12 cellular contexts compared by ENCODE assay signal in genomic region chr7:106891545-106892410, GRCh38.
DNase-seq lines count a peak whose midpoint lies in the region; ATAC-seq and TF ChIP-seq lines count a peak whose summit lies in the region.
"Had no signal": no experiment of that assay in that cellular context is flagged by ENCODE, and none has a peak within 500 bp of the region (broad histone marks: within the 10 kb centered on the region; RNA-seq: fewer than 3 reads in every experiment).

No MANE protein-coding gene starts in this region.

- H3K4me2 ChIP-seq in MM.1S (ENCODE audit: low read depth, low read length) = no peak overlapping the region

- no peaks in the 10 kb centered on the region for H4K20me1 ChIP-seq in MM.1S (ENCODE audit: insufficient read depth, low read length)

- H3F3A ChIP-seq in MM.1S (ENCODE audit: insufficient read depth, low read length) = peaks cover 25% of the 10 kb centered on the region

- peak overlapping the region; percentile 16; the same call in 1 of the 2 replicates for H3K27ac ChIP-seq in MM.1S (ENCODE audit: low read length)
- no peak overlapping the region for H3K27ac ChIP-seq in brain microvascular endothelial cell
- H3K27ac ChIP-seq: breast epithelium had no signal

- H3K4me3 ChIP-seq in MM.1S (ENCODE audit: low read length) (no peak overlapping the region), brain microvascular endothelial cell (ENCODE audit: low read depth, low read length) (no peak overlapping the region)
- H3K4me3 ChIP-seq: breast epithelium had no signal

- H3K36me3 ChIP-seq in MM.1S (replicated peaks; ENCODE audit: insufficient read depth, low read length) (peaks cover 13% of the 10 kb centered on the region; the same call in 1 of the 2 replicates), brain microvascular endothelial cell (replicated peaks) (no peaks in the 10 kb centered on the region)
- H3K36me3 ChIP-seq: breast epithelium had no signal

- no peaks in the 10 kb centered on the region for H3K27me3 ChIP-seq in MM.1S (replicated peaks; ENCODE audit: insufficient read depth, low read length)
- no peaks in the 10 kb centered on the region for H3K27me3 ChIP-seq in brain microvascular endothelial cell (replicated peaks)
- H3K27me3 ChIP-seq: breast epithelium had no signal

- no peaks in the 10 kb centered on the region for H3K9me3 ChIP-seq in MM.1S (replicated peaks; ENCODE audit: insufficient read depth, low read length)
- H3K9me3 ChIP-seq: breast epithelium had no signal

- H3K4me1 ChIP-seq in MM.1S (ENCODE audit: low read length) = peaks cover 76% of the 10 kb centered on the region

- H3K79me2 ChIP-seq in MM.1S (ENCODE audit: low read length) = peaks cover 13% of the 10 kb centered on the region

- DNase-seq in NCI-H510A (lab: John Stamatoyannopoulos, UW) = peak; percentile 3
- no peak for DNase-seq in NCI-H510A treated with DMSO at 0.1 percent for 48 hours (lab: John Stamatoyannopoulos, UW)
- peak; percentile 57 for DNase-seq in MM.1S
- no peak for DNase-seq in brain microvascular endothelial cell
- DNase-seq in putamen (ENCODE audit: low spot score) = peak; percentile 31
- DNase-seq: activated T-cell treated with anti-CD3 and anti-CD28 coated beads, Interleukin-2, amount 50 U/mL, for 48 hours; IMR-90; NCI-H69 had no signal

- TF ChIP-seq CTCF in MM.1S (IDR thresholded peaks at IDR 0.05; ENCODE audit: low read length) (peak; percentile 44), brain microvascular endothelial cell (IDR thresholded peaks at IDR 0.05; ENCODE audit: low read depth, low read length, missing control alignments) (peak; percentile 35)

- in situ Hi-C loops in brain microvascular endothelial cell (cut with HindIII; ENCODE audit: low pct_ligation_motif_present, low sequenced_read_pairs) = no loop called here

- no peak for ATAC-seq in GM19397 (IDR thresholded peaks at IDR 0.05; ENCODE audit: unreplicated experiment)
- no peak for ATAC-seq in HG03378 (IDR thresholded peaks at IDR 0.05; ENCODE audit: unreplicated experiment)
- ATAC-seq in HG03045 (IDR thresholded peaks at IDR 0.05; ENCODE audit: unreplicated experiment) = no peak

- no peaks in the 10 kb centered on the region for H3K9me2 ChIP-seq in MM.1S (replicated peaks; ENCODE audit: insufficient read depth, low read length)

- no peak overlapping the region for H3K9ac ChIP-seq in MM.1S (ENCODE audit: low read length)

- H2AFZ ChIP-seq in MM.1S (ENCODE audit: low read length) = no peak overlapping the region

Comparison
In these comparisons a context has a peak if more than half of its experiments do, and no peak if none do; other contexts are left out.
1. DNase-seq: peak in NCI-H510A (single experiment), MM.1S (single experiment) and putamen (single experiment); none in NCI-H510A treated with DMSO at 0.1 percent for 48 hours (single experiment) and brain microvascular endothelial cell (single experiment).